Comparison of ENCODE assay signal across 35 cellular contexts in the genomic region with DNA sequence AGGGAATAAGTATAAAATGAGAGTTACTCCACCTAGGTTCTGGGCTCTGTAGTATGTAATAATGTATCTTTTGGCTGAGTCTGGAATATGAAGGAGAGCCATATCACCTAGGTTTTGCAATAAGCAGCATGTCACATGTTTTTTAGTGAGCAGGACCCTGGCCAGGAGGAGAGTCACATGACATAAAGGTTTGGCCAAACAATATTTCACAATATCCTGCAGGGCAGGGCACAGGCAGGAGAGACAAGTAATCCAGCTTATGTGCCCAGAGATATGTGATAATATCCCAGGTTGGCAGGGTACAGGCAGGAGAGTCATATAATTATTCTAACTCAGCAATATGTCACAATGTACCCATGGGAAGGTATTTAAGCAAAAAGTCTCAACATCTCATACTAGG.
"Had no signal": no experiment of that assay in that cellular context is flagged by ENCODE, and none has a peak within 500 bp of the region (broad histone marks: within the 10 kb centered on the region; RNA-seq: fewer than 3 reads in every experiment).

No MANE protein-coding gene starts in this region.

- H3K36me3 Mint-ChIP-seq: activated CD4-positive, alpha-beta memory T cell treated with anti-CD3 and anti-CD28 coated beads for 36 hours; activated naive CD8-positive, alpha-beta T cell treated with anti-CD3 and anti-CD28 coated beads for 36 hours; T-cell had no signal

- H3K27ac ChIP-seq: adrenal gland, body of pancreas, brain microvascular endothelial cell, breast epithelium, VCaP had no signal

- ATAC-seq: activated CD8-positive, alpha-beta T cell treated with anti-CD3 and anti-CD28 coated beads for 36 hours; activated naive CD4-positive, alpha-beta T cell treated with anti-CD3 and anti-CD28 coated beads, Interleukin-2, amount 50 U/mL, for 72 hours; activated T-cell treated with anti-CD3 and anti-CD28 coated beads, Interleukin-2, amount 50 U/mL, for 4 hours; activated T-cell treated with anti-CD3 and anti-CD28 coated beads, Interleukin-2, amount 50 U/mL, for 72 hours; activated T-helper 17 cell treated with anti-CD3 and anti-CD28 coated beads, Interleukin-2, amount 50 U/mL, for 72 hours; body of pancreas; T-cell had no signal

- H3K27me3 Mint-ChIP-seq: activated B cell treated with CpG ODN at 0.5 μM for 24 hours; activated CD4-positive, alpha-beta memory T cell treated with anti-CD3 and anti-CD28 coated beads for 36 hours; activated CD4-positive, alpha-beta T cell treated with anti-CD3 and anti-CD28 coated beads, Interleukin-2, amount 10 ng/mL, durations not matched to agents 24 days and 14 days; activated CD8-positive, alpha-beta T cell treated with anti-CD3 and anti-CD28 coated beads for 36 hours; activated naive CD8-positive, alpha-beta T cell treated with anti-CD3 and anti-CD28 coated beads for 36 hours; activated T-helper 17 cell treated with anti-CD3 and anti-CD28 coated beads, Interleukin-2, amount 50 U/mL, for 72 hours; T-cell had no signal

- H3K4me1 ChIP-seq: adrenal gland, body of pancreas, breast epithelium had no signal

- H3K36me3 ChIP-seq: adrenal gland, brain microvascular endothelial cell, breast epithelium had no signal

- H3K9me3 ChIP-seq: adrenal gland, body of pancreas, breast epithelium had no signal

- DNase-seq: activated B cell treated with CpG ODN at 0.5 μM for 24 hours; activated CD4-positive, alpha-beta memory T cell treated with anti-CD3 and anti-CD28 coated beads for 36 hours; activated CD4-positive, alpha-beta T cell treated with anti-CD3 and anti-CD28 coated beads for 4 hours; activated CD4-positive, alpha-beta T cell treated with anti-CD3 and anti-CD28 coated beads, Interleukin-2, amount 10 ng/mL, durations not matched to agents 24 days and 14 days; activated CD4-positive, alpha-beta T cell treated with anti-CD3 and anti-CD28 coated beads, Interleukin-2, amount 50 U/mL, for 1 hour; activated CD4-positive, alpha-beta T cell treated with anti-CD3 and anti-CD28 coated beads, Interleukin-2, amount 50 U/mL, for 4 hours; activated CD4-positive, CD25-positive, alpha-beta regulatory T cell treated with anti-CD3 and anti-CD28 coated beads, Interleukin-2, amount 50 U/mL, for 72 hours; activated CD8-positive, alpha-beta memory T cell treated with anti-CD3 and anti-CD28 coated beads, Interleukin-2, amount 50 U/mL, for 4 hours; activated CD8-positive, alpha-beta T cell treated with anti-CD3 and anti-CD28 coated beads for 36 hours; activated effector memory CD4-positive, alpha-beta T cell treated with anti-CD3 and anti-CD28 coated beads, Interleukin-2, amount 50 U/mL, for 16 hours; activated gamma-delta T cell treated with Interleukin-2 at 50 U/mL for 16 hours; activated naive CD4-positive, alpha-beta T cell; activated naive CD4-positive, alpha-beta T cell treated with anti-CD3 and anti-CD28 coated beads for 36 hours; activated naive CD4-positive, alpha-beta T cell treated with anti-CD3 and anti-CD28 coated beads, Interleukin-2, amount 50 U/mL, for 16 hours; activated naive CD8-positive, alpha-beta T cell treated with anti-CD3 and anti-CD28 coated beads for 36 hours; activated T-cell treated with anti-CD3 and anti-CD28 coated beads for 4 hours; activated T-cell treated with anti-CD3 and anti-CD28 coated beads, Interleukin-2, amount 50 U/mL, for 1 hour; activated T-cell treated with anti-CD3 and anti-CD28 coated beads, Interleukin-2, amount 50 U/mL, for 4 hours; activated T-cell treated with anti-CD3 and anti-CD28 coated beads, Interleukin-2, amount 50 U/mL, for 72 hours; adrenal gland; amniotic stem cell; aorta; body of pancreas; brain microvascular endothelial cell; central memory CD4-positive, alpha-beta T cell; T-cell; T-helper 2 cell; T-helper 9 cell had no signal

- H3K4me1 Mint-ChIP-seq: activated B cell treated with CpG ODN at 0.5 μM for 24 hours; activated CD4-positive, alpha-beta T cell treated with anti-CD3 and anti-CD28 coated beads, Interleukin-2, amount 10 ng/mL, durations not matched to agents 24 days and 14 days; activated naive CD8-positive, alpha-beta T cell treated with anti-CD3 and anti-CD28 coated beads for 36 hours; activated T-helper 17 cell treated with anti-CD3 and anti-CD28 coated beads, Interleukin-2, amount 50 U/mL, for 72 hours; T-cell had no signal

- H3K4me3 ChIP-seq: adrenal gland, body of pancreas, breast epithelium had no signal

- H3K27ac Mint-ChIP-seq: activated B cell treated with CpG ODN at 0.5 μM for 24 hours; activated CD4-positive, alpha-beta memory T cell treated with anti-CD3 and anti-CD28 coated beads for 36 hours; activated CD4-positive, alpha-beta T cell treated with anti-CD3 and anti-CD28 coated beads, Interleukin-2, amount 10 ng/mL, durations not matched to agents 24 days and 14 days; activated CD8-positive, alpha-beta T cell treated with anti-CD3 and anti-CD28 coated beads for 36 hours; activated naive CD4-positive, alpha-beta T cell treated with anti-CD3 and anti-CD28 coated beads for 36 hours; activated naive CD4-positive, alpha-beta T cell treated with anti-CD3 and anti-CD28 coated beads, Interleukin-2, amount 50 U/mL, for 72 hours; activated naive CD8-positive, alpha-beta T cell treated with anti-CD3 and anti-CD28 coated beads for 36 hours; activated T-cell treated with anti-CD3 and anti-CD28 coated beads, Interleukin-2, amount 50 U/mL, for 72 hours; activated T-helper 1 cell treated with anti-CD3 and anti-CD28 coated beads, Interleukin-12 subunit alpha, Interleukin-12 subunit beta, Interleukin-2, Interleukin-4 antibody, amounts not matched to agents 30 ng/mL and 10 ng/mL and 1 ng/mL, durations not matched to agents 14 hours and 24 hours and 36 hours; activated T-helper 17 cell treated with anti-CD3 and anti-CD28 coated beads, Interleukin-2, amount 50 U/mL, for 72 hours; T-cell; T-helper 1 cell treated with Interleukin-12 subunit alpha and Interleukin-12 subunit beta and Interleukin-4 antibody, amounts not matched to agents 30 μg/mL and 1 μg/mL, for 36 hours; T-helper 2 cell treated with Interferon-gamma antibody and Interleukin-4, amounts not matched to agents 5 μg/mL and 100 μg/mL, for 36 hours had no signal

- H3K27me3 ChIP-seq: adrenal gland, body of pancreas, brain microvascular endothelial cell, breast epithelium had no signal

- H3K9me3 Mint-ChIP-seq: activated CD4-positive, alpha-beta T cell treated with anti-CD3 and anti-CD28 coated beads, Interleukin-2, amount 10 ng/mL, durations not matched to agents 24 days and 14 days; activated T-helper 1 cell treated with anti-CD3 and anti-CD28 coated beads, Interleukin-12 subunit alpha, Interleukin-12 subunit beta, Interleukin-2, Interleukin-4 antibody, amounts not matched to agents 30 ng/mL and 10 ng/mL and 1 ng/mL, durations not matched to agents 14 hours and 24 hours and 36 hours; activated T-helper 17 cell treated with anti-CD3 and anti-CD28 coated beads, Interleukin-2, amount 50 U/mL, for 72 hours; T-helper 2 cell treated with Interferon-gamma antibody and Interleukin-4, amounts not matched to agents 5 μg/mL and 100 μg/mL, for 36 hours had no signal

- H3K4me3 Mint-ChIP-seq: activated B cell treated with CpG ODN at 0.5 μM for 24 hours; activated CD4-positive, alpha-beta memory T cell treated with anti-CD3 and anti-CD28 coated beads for 36 hours; activated CD4-positive, alpha-beta T cell treated with anti-CD3 and anti-CD28 coated beads, Interleukin-2, amount 10 ng/mL, durations not matched to agents 24 days and 14 days; activated CD8-positive, alpha-beta T cell treated with anti-CD3 and anti-CD28 coated beads for 36 hours; activated naive CD4-positive, alpha-beta T cell treated with anti-CD3 and anti-CD28 coated beads for 36 hours; activated naive CD8-positive, alpha-beta T cell treated with anti-CD3 and anti-CD28 coated beads for 36 hours; activated T-cell treated with anti-CD3 and anti-CD28 coated beads, Interleukin-2, amount 50 U/mL, for 4 hours; activated T-cell treated with anti-CD3 and anti-CD28 coated beads, Interleukin-2, amount 50 U/mL, for 72 hours; activated T-helper 1 cell treated with anti-CD3 and anti-CD28 coated beads, Interleukin-12 subunit alpha, Interleukin-12 subunit beta, Interleukin-2, Interleukin-4 antibody, amounts not matched to agents 30 ng/mL and 10 ng/mL and 1 ng/mL, durations not matched to agents 14 hours and 24 hours and 36 hours; activated T-helper 17 cell treated with anti-CD3 and anti-CD28 coated beads, Interleukin-2, amount 50 U/mL, for 72 hours; T-cell; T-helper 1 cell treated with Interleukin-12 subunit alpha and Interleukin-12 subunit beta and Interleukin-4 antibody, amounts not matched to agents 30 μg/mL and 1 μg/mL, for 36 hours; T-helper 2 cell treated with Interferon-gamma antibody and Interleukin-4, amounts not matched to agents 5 μg/mL and 100 μg/mL, for 36 hours had no signal
